Comparison of ENCODE assay signal across 15 cellular contexts in the genomic region with DNA sequence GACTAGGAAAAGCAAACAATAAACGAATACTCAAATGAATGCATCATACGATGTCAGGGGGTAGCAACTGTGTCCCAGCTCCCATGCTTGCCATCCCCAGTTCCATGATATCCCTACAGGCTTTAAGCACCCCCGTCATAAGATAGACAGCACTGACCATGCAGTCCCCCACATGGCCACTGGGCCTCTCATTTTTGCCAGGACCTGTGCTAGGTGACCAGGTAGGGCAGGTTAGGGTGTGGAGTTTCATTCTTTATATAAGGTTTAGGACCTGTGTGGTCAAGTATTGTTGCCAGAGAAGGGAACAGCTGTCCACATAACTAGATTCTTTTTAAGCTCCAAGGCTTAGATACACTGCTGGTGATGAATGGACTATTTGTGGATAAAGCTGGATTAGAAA. TPM values are rescaled to one million over a fixed set of nuclear protein-coding genes. Genes with fewer than 3 reads are reported as not detected.
DNase-seq lines count a peak whose midpoint lies in the region; ATAC-seq, FAIRE-seq and TF ChIP-seq lines count a peak whose summit lies in the region.
"Had no signal": no experiment of that assay in that cellular context is flagged by ENCODE, and none has a peak within 500 bp of the region (broad histone marks: within the 10 kb centered on the region; RNA-seq: fewer than 3 reads in every experiment).

No MANE protein-coding gene starts in this region.

- no peak for FAIRE-seq in D721Med (lab: Jason Lieb, UNC)

- no peaks in the 10 kb centered on the region for H3K9me3 ChIP-seq in mucosa of descending colon
- H3K9me3 ChIP-seq: esophagus muscularis mucosa had no signal

- ATAC-seq in mucosa of descending colon (peak; percentile 35), HG03108 (IDR thresholded peaks at IDR 0.05; ENCODE audit: unreplicated experiment) (no peak), GM18861 (IDR thresholded peaks at IDR 0.05; ENCODE audit: unreplicated experiment) (no peak)

- in situ Hi-C loops in brain microvascular endothelial cell (cut with HindIII; ENCODE audit: low pct_ligation_motif_present, low sequenced_read_pairs): no loop called here

- TF ChIP-seq CTCF in D721Med (IDR thresholded peaks at IDR 0.05; ENCODE audit: insufficient read depth, missing control alignments): no peak
- TF ChIP-seq CTCF in brain microvascular endothelial cell (IDR thresholded peaks at IDR 0.05; ENCODE audit: low read depth, low read length, missing control alignments): peak; percentile 56
- no peak for TF ChIP-seq CTCF in mucosa of descending colon (IDR thresholded peaks at IDR 0.05)
- no peak for TF ChIP-seq CTCF in foreskin fibroblast (IDR thresholded peaks at IDR 0.05; ENCODE audit: low read depth, low read length)

- no peaks in the 10 kb centered on the region for H3K4me1 ChIP-seq in mucosa of descending colon (ENCODE audit: low read depth)
- H3K4me1 ChIP-seq: esophagus muscularis mucosa had no signal

- H3K36me3 ChIP-seq in brain microvascular endothelial cell (replicated peaks) (no peaks in the 10 kb centered on the region), mucosa of descending colon (ENCODE audit: low read depth) (no peaks in the 10 kb centered on the region)
- H3K36me3 ChIP-seq: esophagus muscularis mucosa had no signal

- DNase-seq in D721Med (ENCODE audit: insufficient read length, low spot score): peak; percentile 45
- DNase-seq in HuH-7 (ENCODE audit: low spot score): peak; percentile 43
- no peak for DNase-seq in brain microvascular endothelial cell
- DNase-seq in mucosa of descending colon: no peak
- no peak for DNase-seq in GF-D8 (lab: John Stamatoyannopoulos, UW)
- no peak for DNase-seq in foreskin fibroblast
- DNase-seq: activated CD4-positive, alpha-beta T cell treated with anti-CD3 and anti-CD28 coated beads, Interleukin-2, amount 50 U/mL, for 1 hour; activated effector memory CD4-positive, alpha-beta T cell treated with anti-CD3 and anti-CD28 coated beads, Interleukin-2, amount 50 U/mL, for 16 hours; cerebellar nuclear complex; COR-L47; T-helper 2 cell had no signal

- H3K4me3 ChIP-seq in brain microvascular endothelial cell (ENCODE audit: low read depth, low read length): no peak overlapping the region
- no peak overlapping the region for H3K4me3 ChIP-seq in mucosa of descending colon
- H3K4me3 ChIP-seq in foreskin fibroblast (ENCODE audit: low read depth in 1 of 2, low read length in 2 of 2): no peak overlapping the region
- H3K4me3 ChIP-seq: esophagus muscularis mucosa had no signal

- intact Hi-C loops in mucosa of descending colon (cut with DNase I, micrococcal nuclease): loop anchor here in 1 of 2 donors (10.0 kb wide), 1 partner anchor 172 kb away; no protein-coding TSS in a partner anchor

- no peak overlapping the region for H3K27ac ChIP-seq in brain microvascular endothelial cell
- H3K27ac ChIP-seq: esophagus muscularis mucosa had no signal

- H3K27me3 ChIP-seq in brain microvascular endothelial cell (replicated peaks): no peaks in the 10 kb centered on the region
- H3K27me3 ChIP-seq: esophagus muscularis mucosa had no signal

RNA-seq across cellular contexts. Expression of gene PPEF2, which starts 9.7 kb away (rescaled TPM):
- under 1 TPM in 2 of 3 donors, not detected in 1; 0.13 to 0.43 TPM for total RNA-seq in mucosa of descending colon
- total RNA-seq: esophagus muscularis mucosa, mucosa of gallbladder had no signal

RNA-seq across cellular contexts. Expression of gene NAAA, which starts 48.3 kb away (rescaled TPM):
- 100 to 1,000 TPM; 101 to 226 (median 163) TPM for total RNA-seq in mucosa of descending colon

Comparison
In these comparisons a context has a peak if more than half of its experiments do, and no peak if none do; other contexts are left out.
1. DNase-seq: peak in D721Med (single experiment) and HuH-7 (single experiment); none in brain microvascular endothelial cell (single experiment), mucosa of descending colon (0 of 3), GF-D8 (single experiment) and foreskin fibroblast (0 of 2).